In genomic region chr21:30408782-30409494, GRCh38 we compare ENCODE assay signal across 6 cellular contexts. TPM values are rescaled to one million over a fixed set of nuclear protein-coding genes. Genes with fewer than 3 reads are reported as not detected.
DNase-seq lines count a peak whose midpoint lies in the region; ATAC-seq and TF ChIP-seq lines count a peak whose summit lies in the region.

No MANE protein-coding gene starts in this region.

- TF ChIP-seq EP300 in Ishikawa (IDR thresholded peaks at IDR 0.05; ENCODE audit: borderline replicate concordance): no peak

- peak; percentile 12; the same call in 1 of the 2 replicates for TF ChIP-seq RAD21 in Ishikawa (IDR thresholded peaks at IDR 0.05; ENCODE audit: low read depth)

- ATAC-seq in left lobe of liver (peak; percentile 84), GM21786 (IDR thresholded peaks at IDR 0.05; ENCODE audit: unreplicated experiment) (no peak)

- DNase-seq in AG20443 (ENCODE audit: low spot score): peak; percentile 3
- peak; percentile 9 for DNase-seq in UCSD-AML1 (lab: John Stamatoyannopoulos, UW; ENCODE audit: unreplicated experiment)
- no peak for DNase-seq in left lobe of liver (ENCODE audit: low spot score)
- DNase-seq in stimulated activated CD4-positive, alpha-beta T cell treated with anti-CD3 and anti-CD28 coated beads, Interleukin-4, amount 100 ng/mL, for 4 hours: no peak

TF ChIP-seq in Ishikawa, 13 proteins besides CTCF, POLR2A, EP300 and RAD21:
- TF ChIP-seq YY1 (IDR thresholded peaks at IDR 0.05; ENCODE audit: low read depth) (no peak), MAX (IDR thresholded peaks at IDR 0.05) (no peak), USF1 (IDR thresholded peaks at IDR 0.05) (no peak), FOXM1 (IDR thresholded peaks at IDR 0.05; ENCODE audit: borderline replicate concordance, low read depth) (no peak), REST (IDR thresholded peaks at IDR 0.05; ENCODE audit: low read depth) (no peak), TCF12 (IDR thresholded peaks at IDR 0.05; ENCODE audit: low read depth) (no peak), ZBTB7A (IDR thresholded peaks at IDR 0.05; ENCODE audit: low read depth) (no peak), TEAD4 (IDR thresholded peaks at IDR 0.05) (no peak), TAF1 (IDR thresholded peaks at IDR 0.05; ENCODE audit: low read depth) (no peak)

RNA-seq across cellular contexts. Expression of gene KRTAP13-1, which starts 13.1 kb away (rescaled TPM):
- not detected for total RNA-seq in left lobe of liver

RNA-seq across cellular contexts. Expression of gene KRTAP13-3, which starts 16.8 kb away (rescaled TPM):
- total RNA-seq in left lobe of liver: not detected

RNA-seq across cellular contexts. Expression of gene KRTAP13-4, which starts 21.1 kb away (rescaled TPM):
- total RNA-seq in left lobe of liver: not detected

RNA-seq across cellular contexts. Expression of gene KRTAP15-1, which starts 31.1 kb away (rescaled TPM):
- total RNA-seq in left lobe of liver: not detected

RNA-seq across cellular contexts. Expression of gene KRTAP13-2, which starts 36.9 kb away (rescaled TPM):
- not detected for total RNA-seq in left lobe of liver

Comparison
In these comparisons a context has a peak if more than half of its experiments do, and no peak if none do; other contexts are left out.
1. DNase-seq: peak in AG20443 (single experiment) and UCSD-AML1 (single experiment); none in left lobe of liver (single experiment) and stimulated activated CD4-positive, alpha-beta T cell treated with anti-CD3 and anti-CD28 coated beads, Interleukin-4, amount 100 ng/mL, for 4 hours (0 of 2).